8 cellular contexts compared by ENCODE assay signal in genomic region chr1:204363335-204364114, GRCh38.
A peak's percentile ranks its signal among the peaks of the same experiment; 100 is the strongest.
DNase-seq lines count a peak whose midpoint lies in the region; ATAC-seq and TF ChIP-seq lines count a peak whose summit lies in the region.

No MANE protein-coding gene starts in this region.

- TF ChIP-seq CTCF in coronary artery (IDR thresholded peaks at IDR 0.05): peak; percentile 97

- DNase-seq in EL (peak; percentile 76), NCI-H446 (lab: John Stamatoyannopoulos, UW) (peak; percentile 70 to 87), coronary artery (ENCODE audit: low spot score) (no peak), left kidney (ENCODE audit: low read depth, low spot score) (peak; percentile 90)
- peak; percentile 82 for DNase-seq in activated CD4-positive, alpha-beta T cell treated with anti-CD3 and anti-CD28 coated beads for 48 hours
- peak; percentile 80 for DNase-seq in stimulated activated CD4-positive, alpha-beta T cell treated with anti-CD3 and anti-CD28 coated beads, Interleukin-1b, Interleukin-23, amount 100 ng/mL, for 48 hours

- peak; percentile 67 for ATAC-seq in HG03135 (IDR thresholded peaks at IDR 0.05; ENCODE audit: unreplicated experiment)
- ATAC-seq in GM19328 (IDR thresholded peaks at IDR 0.05; ENCODE audit: unreplicated experiment): no peak

- peak overlapping the region; percentile 69 for H3K4me3 ChIP-seq in coronary artery

- H3K27ac ChIP-seq in coronary artery: peak overlapping the region in 1 of 2 donors; percentile 6
